Comparison of ENCODE assay signal across 8 cellular contexts in the genomic region with DNA sequence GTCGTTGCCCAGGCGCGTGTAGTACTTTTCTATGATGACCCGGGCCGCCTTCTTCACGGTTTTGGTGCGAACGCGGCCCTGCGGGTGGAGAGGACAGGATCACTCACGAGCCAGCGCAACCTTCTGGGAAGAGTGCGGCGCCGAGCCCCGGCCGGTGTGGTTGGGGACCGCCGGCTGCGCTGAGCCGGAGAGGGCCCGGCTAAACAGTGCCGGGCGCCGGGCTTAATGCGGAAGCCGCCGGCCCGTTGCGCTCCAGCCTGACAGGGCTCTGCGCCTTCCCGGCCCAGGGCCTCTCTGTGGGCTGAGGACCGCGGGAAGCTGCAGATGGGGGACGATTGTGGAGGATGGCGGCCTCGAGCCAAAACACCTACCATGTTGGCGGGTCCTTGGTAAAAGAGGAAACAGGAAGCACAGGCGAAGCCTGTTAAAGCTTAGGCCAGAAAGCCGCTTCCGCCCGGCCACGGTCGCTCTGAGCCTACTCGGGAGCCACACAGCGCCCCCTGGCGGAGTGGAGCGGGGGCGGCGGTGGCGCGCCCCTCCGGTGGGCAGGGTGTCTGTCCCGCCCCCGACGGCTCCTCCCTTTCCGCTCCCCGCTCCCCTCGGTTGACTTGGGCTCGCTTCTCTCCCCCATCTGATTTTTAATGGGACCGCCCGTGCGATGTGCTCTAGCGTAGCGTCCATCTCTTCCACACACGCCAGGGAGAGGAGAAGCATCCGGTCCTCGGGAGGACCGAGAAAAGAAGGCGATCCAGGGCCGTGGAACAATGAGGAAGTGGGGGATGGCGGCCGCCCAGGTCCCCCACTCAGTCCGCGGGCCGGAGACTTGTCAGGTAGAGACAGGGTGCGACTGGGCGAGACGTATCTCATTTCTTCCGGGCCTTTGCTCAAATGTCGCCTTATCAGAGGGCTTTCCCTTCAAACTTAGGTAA. TPM values are rescaled to one million over a fixed set of nuclear protein-coding genes. Genes with fewer than 3 reads are reported as not detected.
A peak's percentile ranks its signal among the peaks of the same experiment; 100 is the strongest.
DNase-seq lines count a peak whose midpoint lies in the region; ATAC-seq and TF ChIP-seq lines count a peak whose summit lies in the region.

A gene (minus strand): TSS at position 403 of the 929 bp plus-strand sequence. CDS start 29 bp downstream, at position 374.

- peaks cover 41% of the 10 kb centered on the region for H3K4me1 Mint-ChIP-seq in activated naive CD8-positive, alpha-beta T cell (ENCODE audit: low read depth)

- peak within 1 kb of the TSS; percentile 98 for H3K4me2 ChIP-seq in PC-3 (ENCODE audit: low read length)

- peaks cover 15% of the 10 kb centered on the region for H3F3A ChIP-seq in PC-3 (ENCODE audit: low read length, unreplicated experiment)

- intact Hi-C loops in PC-3 (cut with micrococcal nuclease), result no loop called here
- intact Hi-C loops in heart left ventricle (cut with DNase I), result loop anchor here in 2 of 10 donors (2.0 to 10.0 kb wide), 3 partner anchors 210 to 667 kb away; a partner anchor contains a TSS

- H3K9me3 Mint-ChIP-seq in activated naive CD8-positive, alpha-beta T cell (ENCODE audit: low read depth), result no peaks in the 10 kb centered on the region

- POLR2A ChIA-PET in PC-3 (lab: Charles Lee; ENCODE audit: unreplicated experiment), result no interaction called here

- peak; percentile 86 for DNase-seq in GM12864 (ENCODE audit: low read depth)
- peak; percentile 96 for DNase-seq in PC-3
- peak; percentile 96 to 98 (median 97) for DNase-seq in heart left ventricle
- peak; percentile 94 for DNase-seq in putamen (ENCODE audit: low spot score)
- no peak for DNase-seq in NCI-H510A treated with DMSO at 0.1 percent for 48 hours (lab: John Stamatoyannopoulos, UW)
- no peak for DNase-seq in amygdala (lab: John Stamatoyannopoulos, UW)

- H3K27ac Mint-ChIP-seq in activated naive CD8-positive, alpha-beta T cell, result peak within 1 kb of the TSS; percentile 98

- H3K27me3 ChIP-seq in PC-3 (ENCODE audit: low read length) (no peaks in the 10 kb centered on the region), heart left ventricle (no peaks in the 10 kb centered on the region)

- WGBS in heart left ventricle, 4 donors, result 0 to 1% (median 1%) methylated on average over 51 to 81 of the region's 81 CpGs

- CTCF ChIA-PET in PC-3 (lab: Charles Lee), result no interaction called here

- no peaks in the 10 kb centered on the region for H3K27me3 Mint-ChIP-seq in activated naive CD8-positive, alpha-beta T cell

- H3K27ac ChIP-seq in PC-3 (ENCODE audit: low read length) (peak within 1 kb of the TSS; percentile 45), heart left ventricle (peak within 1 kb of the TSS; percentile 69 to 94 (median 84))

- no peaks in the 10 kb centered on the region for H3K9me3 ChIP-seq in PC-3 (ENCODE audit: low read length)
- H3K9me3 ChIP-seq in heart left ventricle, result no peaks in the 10 kb centered on the region

- H3K36me3 ChIP-seq in PC-3 (ENCODE audit: low read depth, low read length) (peaks cover 41% of the 10 kb centered on the region), heart left ventricle (peaks cover 0 to 39% (median 36%) of the 10 kb centered on the region in 9 donors)

- peaks cover 50% of the 10 kb centered on the region for H3K79me2 ChIP-seq in PC-3 (ENCODE audit: low read length)

- TF ChIP-seq CTCF in GM12864 (IDR thresholded peaks at IDR 0.05; ENCODE audit: low read depth, low read length, missing control alignments), result peak; percentile 94
- peak; percentile 89 for TF ChIP-seq CTCF in PC-3 (conservative IDR thresholded peaks at IDR 0.05; ENCODE audit: low read depth, low read length)
- TF ChIP-seq CTCF in heart left ventricle (IDR thresholded peaks at IDR 0.05), result peak; percentile 99 to 100 (median 100)

- TSS peak; percentile 49 for BruUV-seq in PC-3 (replicated peaks; lab: Mats Ljungman, UMichigan)

- peak within 1 kb of the TSS; percentile 95 for H3K4me3 ChIP-seq in GM12864 (ENCODE audit: low read depth, low read length)
- H3K4me3 ChIP-seq in PC-3 (ENCODE audit: low read length), result peak within 1 kb of the TSS; percentile 100
- peak within 1 kb of the TSS; percentile 64 to 99 (median 77) for H3K4me3 ChIP-seq in heart left ventricle

- H4K20me1 ChIP-seq in PC-3 (ENCODE audit: low read length), result peaks cover 40% of the 10 kb centered on the region

- H3K36me3 Mint-ChIP-seq in activated naive CD8-positive, alpha-beta T cell, result peaks cover 19% of the 10 kb centered on the region

- peak within 1 kb of the TSS; percentile 98 for H3K4me3 Mint-ChIP-seq in activated naive CD8-positive, alpha-beta T cell

- H3K4me1 ChIP-seq in PC-3 (ENCODE audit: insufficient read depth, low read length) (peaks cover 14% of the 10 kb centered on the region), heart left ventricle (peaks cover 6 to 47% (median 20%) of the 10 kb centered on the region in 12 donors)

- peak; percentile 49 to 87 for TF ChIP-seq POLR2A in heart left ventricle (IDR thresholded peaks at IDR 0.05)

- peak within 1 kb of the TSS; percentile 100 for H3K9ac ChIP-seq in PC-3 (ENCODE audit: low read length)

- ATAC-seq in HG02588 (IDR thresholded peaks at IDR 0.05; ENCODE audit: unreplicated experiment), result peak; percentile 94
- ATAC-seq in PC-3, result peak; percentile 94
- ATAC-seq in heart left ventricle, result peak; percentile 96 to 98 (median 98)

- no peaks in the 10 kb centered on the region for H3K9me2 ChIP-seq in PC-3 (replicated peaks; ENCODE audit: low read length)

- H2AFZ ChIP-seq in PC-3 (ENCODE audit: low read length), result peak within 1 kb of the TSS; percentile 98

RNA-seq across cellular contexts. Expression of the gene that starts here (rescaled TPM):
- total RNA-seq in PC-3 (2014; rRNA removed) (2,156 and 3,194 TPM in 2 replicates), heart left ventricle (1,000 to 10,000 TPM in 3 of 9 donors, 100 to 1,000 TPM in 6; 621 to 1,280 (median 873) TPM)
- polyA plus RNA-seq in heart left ventricle, result 1,000 to 10,000 TPM; 1,611 to 3,234 TPM

Comparison
In these comparisons a context has a peak if more than half of its experiments do, and no peak if none do; other contexts are left out.
1. DNase-seq: peak in GM12864 (single experiment), PC-3 (single experiment), heart left ventricle (5 of 5) and putamen (single experiment); none in NCI-H510A treated with DMSO at 0.1 percent for 48 hours (single experiment) and amygdala (0 of 56).
2. Peak in every context shown above with its lines, with median percentiles within 50 percentile points of each other: H3K4me3 ChIP-seq, CTCF ChIP-seq and ATAC-seq.